Comparison of ENCODE assay signal across 1 cellular context in the genomic region with DNA sequence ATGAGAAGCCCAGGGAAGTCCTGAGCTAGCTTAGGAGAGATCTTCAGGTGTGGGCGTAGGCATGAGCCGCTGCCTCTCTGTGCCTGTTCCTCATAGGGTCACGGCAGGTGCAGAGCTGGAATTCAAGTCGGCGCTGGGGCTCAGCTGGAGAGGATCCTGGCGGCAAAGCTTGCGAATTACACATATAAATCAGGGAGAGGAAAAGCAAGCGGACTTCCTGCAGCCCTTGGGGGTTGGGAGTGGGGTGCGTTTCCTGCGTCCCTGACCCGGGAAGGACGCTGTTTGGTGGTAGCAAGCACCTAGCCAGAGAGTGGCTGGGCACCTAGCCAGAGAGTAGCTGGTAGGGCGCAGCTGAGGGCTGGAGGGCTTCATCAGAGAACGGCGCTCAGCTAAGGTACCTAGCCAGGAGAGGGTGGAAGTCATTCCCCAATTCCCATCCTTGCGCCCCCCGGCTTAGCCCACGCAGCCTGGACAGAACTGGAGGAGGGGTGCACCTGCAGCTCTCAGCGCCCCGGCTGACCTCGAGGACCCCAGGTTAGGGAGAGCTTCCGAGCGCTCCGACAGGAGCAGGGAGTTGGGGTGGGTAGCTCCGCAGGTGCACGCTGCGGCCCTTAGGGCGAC.
TF ChIP-seq lines count a peak whose summit lies in the region.

No MANE protein-coding gene starts in this region.

TF ChIP-seq in K562, 482 proteins besides CTCF, POLR2A, EP300 and RAD21:
- TF ChIP-seq, protein P1, sequence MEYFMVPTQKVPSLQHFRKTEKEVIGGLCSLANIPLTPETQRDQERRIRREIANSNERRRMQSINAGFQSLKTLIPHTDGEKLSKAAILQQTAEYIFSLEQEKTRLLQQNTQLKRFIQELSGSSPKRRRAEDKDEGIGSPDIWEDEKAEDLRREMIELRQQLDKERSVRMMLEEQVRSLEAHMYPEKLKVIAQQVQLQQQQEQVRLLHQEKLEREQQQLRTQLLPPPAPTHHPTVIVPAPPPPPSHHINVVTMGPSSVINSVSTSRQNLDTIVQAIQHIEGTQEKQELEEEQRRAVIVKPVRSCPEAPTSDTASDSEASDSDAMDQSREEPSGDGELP (CRISPR knock-in tag; IDR thresholded peaks at IDR 0.05; ENCODE audit: borderline replicate concordance) = peak; percentile 60; the same call in 1 of the 2 replicates
- TF ChIP-seq, protein P2, sequence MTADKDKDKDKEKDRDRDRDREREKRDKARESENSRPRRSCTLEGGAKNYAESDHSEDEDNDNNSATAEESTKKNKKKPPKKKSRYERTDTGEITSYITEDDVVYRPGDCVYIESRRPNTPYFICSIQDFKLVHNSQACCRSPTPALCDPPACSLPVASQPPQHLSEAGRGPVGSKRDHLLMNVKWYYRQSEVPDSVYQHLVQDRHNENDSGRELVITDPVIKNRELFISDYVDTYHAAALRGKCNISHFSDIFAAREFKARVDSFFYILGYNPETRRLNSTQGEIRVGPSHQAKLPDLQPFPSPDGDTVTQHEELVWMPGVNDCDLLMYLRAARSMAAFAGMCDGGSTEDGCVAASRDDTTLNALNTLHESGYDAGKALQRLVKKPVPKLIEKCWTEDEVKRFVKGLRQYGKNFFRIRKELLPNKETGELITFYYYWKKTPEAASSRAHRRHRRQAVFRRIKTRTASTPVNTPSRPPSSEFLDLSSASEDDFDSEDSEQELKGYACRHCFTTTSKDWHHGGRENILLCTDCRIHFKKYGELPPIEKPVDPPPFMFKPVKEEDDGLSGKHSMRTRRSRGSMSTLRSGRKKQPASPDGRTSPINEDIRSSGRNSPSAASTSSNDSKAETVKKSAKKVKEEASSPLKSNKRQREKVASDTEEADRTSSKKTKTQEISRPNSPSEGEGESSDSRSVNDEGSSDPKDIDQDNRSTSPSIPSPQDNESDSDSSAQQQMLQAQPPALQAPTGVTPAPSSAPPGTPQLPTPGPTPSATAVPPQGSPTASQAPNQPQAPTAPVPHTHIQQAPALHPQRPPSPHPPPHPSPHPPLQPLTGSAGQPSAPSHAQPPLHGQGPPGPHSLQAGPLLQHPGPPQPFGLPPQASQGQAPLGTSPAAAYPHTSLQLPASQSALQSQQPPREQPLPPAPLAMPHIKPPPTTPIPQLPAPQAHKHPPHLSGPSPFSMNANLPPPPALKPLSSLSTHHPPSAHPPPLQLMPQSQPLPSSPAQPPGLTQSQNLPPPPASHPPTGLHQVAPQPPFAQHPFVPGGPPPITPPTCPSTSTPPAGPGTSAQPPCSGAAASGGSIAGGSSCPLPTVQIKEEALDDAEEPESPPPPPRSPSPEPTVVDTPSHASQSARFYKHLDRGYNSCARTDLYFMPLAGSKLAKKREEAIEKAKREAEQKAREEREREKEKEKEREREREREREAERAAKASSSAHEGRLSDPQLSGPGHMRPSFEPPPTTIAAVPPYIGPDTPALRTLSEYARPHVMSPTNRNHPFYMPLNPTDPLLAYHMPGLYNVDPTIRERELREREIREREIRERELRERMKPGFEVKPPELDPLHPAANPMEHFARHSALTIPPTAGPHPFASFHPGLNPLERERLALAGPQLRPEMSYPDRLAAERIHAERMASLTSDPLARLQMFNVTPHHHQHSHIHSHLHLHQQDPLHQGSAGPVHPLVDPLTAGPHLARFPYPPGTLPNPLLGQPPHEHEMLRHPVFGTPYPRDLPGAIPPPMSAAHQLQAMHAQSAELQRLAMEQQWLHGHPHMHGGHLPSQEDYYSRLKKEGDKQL (CRISPR knock-in tag; IDR thresholded peaks at IDR 0.05; ENCODE audit: borderline replicate concordance) = no peak
- no peak for TF ChIP-seq HOXB6 (CRISPR knock-in tag; IDR thresholded peaks at IDR 0.05; ENCODE audit: borderline replicate concordance)
- TF ChIP-seq, protein P3, sequence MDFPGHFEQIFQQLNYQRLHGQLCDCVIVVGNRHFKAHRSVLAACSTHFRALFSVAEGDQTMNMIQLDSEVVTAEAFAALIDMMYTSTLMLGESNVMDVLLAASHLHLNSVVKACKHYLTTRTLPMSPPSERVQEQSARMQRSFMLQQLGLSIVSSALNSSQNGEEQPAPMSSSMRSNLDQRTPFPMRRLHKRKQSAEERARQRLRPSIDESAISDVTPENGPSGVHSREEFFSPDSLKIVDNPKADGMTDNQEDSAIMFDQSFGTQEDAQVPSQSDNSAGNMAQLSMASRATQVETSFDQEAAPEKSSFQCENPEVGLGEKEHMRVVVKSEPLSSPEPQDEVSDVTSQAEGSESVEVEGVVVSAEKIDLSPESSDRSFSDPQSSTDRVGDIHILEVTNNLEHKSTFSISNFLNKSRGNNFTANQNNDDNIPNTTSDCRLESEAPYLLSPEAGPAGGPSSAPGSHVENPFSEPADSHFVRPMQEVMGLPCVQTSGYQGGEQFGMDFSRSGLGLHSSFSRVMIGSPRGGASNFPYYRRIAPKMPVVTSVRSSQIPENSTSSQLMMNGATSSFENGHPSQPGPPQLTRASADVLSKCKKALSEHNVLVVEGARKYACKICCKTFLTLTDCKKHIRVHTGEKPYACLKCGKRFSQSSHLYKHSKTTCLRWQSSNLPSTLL (IDR thresholded peaks at IDR 0.05) = no peak
TF ChIP-seq in K562: peak in this region for 1.
